In the genomic region with DNA sequence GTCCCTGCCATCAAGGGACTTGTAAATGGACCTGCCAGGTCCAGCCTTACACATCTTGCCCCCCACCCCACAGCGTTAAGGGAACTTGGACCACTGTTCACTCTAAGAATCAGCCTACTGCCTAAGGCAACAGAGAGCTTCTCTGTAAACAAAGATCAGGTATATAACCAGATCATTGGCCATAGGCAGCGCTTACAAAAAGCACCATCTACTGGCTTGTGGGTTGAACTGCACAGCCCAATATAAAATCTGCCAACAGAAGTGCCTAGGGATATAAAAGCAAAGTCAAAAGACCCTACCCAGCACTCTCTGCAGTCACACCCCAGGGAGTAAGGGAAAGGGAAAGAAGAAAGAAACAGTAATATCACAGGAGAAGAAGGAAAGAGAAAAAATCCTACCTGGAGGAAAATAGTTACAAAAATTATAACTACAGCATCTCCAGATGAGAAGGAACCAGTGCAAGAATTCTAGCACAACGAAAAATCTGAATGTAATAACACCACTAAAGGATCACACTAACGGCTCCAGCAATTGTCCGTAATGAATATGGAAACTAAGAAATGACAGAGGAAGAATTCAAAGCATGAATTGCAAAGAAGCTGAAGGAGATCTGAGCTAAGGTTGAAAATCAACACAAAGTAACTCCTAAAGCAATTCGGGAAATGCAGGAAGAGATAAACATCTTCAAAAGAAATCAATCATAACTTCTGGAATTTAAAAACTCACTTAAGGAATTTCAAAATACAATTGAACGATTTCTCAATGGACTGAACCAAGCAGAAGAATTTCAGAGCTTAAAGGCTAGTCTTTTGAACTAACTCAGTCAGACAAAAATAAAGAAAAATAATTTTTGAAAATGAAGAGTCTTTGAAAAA, we compare ENCODE assay signal across 8 cellular contexts.
DNase-seq lines count a peak whose midpoint lies in the region; ATAC-seq and TF ChIP-seq lines count a peak whose summit lies in the region.

No MANE protein-coding gene starts in this region.

- H3K27me3 ChIP-seq in stomach = no peaks in the 10 kb centered on the region

- peaks cover 12% of the 10 kb centered on the region for H3K4me1 Mint-ChIP-seq in T-helper 17 cell
- H3K4me1 Mint-ChIP-seq in central memory CD8-positive, alpha-beta T cell = peaks cover 5% of the 10 kb centered on the region

- DNase-seq in DMS153 (lab: John Stamatoyannopoulos, UW) (peak; percentile 28), NB4 (ENCODE audit: low read depth) (peak; percentile 55), T-helper 17 cell (no peak), left lobe of liver (ENCODE audit: low spot score) (no peak), stomach (no peak), NCI-H2107 treated with DMSO at 0.1 percent for 48 hours (lab: John Stamatoyannopoulos, UW; ENCODE audit: unreplicated experiment) (no peak)
- peak in 1 of 2 donors; percentile 12 for DNase-seq in central memory CD8-positive, alpha-beta T cell (ENCODE audit: low spot score in 2 of 2)

- H3K27ac Mint-ChIP-seq in T-helper 17 cell = no peak overlapping the region
- no peak overlapping the region for H3K27ac Mint-ChIP-seq in central memory CD8-positive, alpha-beta T cell (ENCODE audit: low read depth)

- TF ChIP-seq CTCF in NB4 (IDR thresholded peaks at IDR 0.05; ENCODE audit: low read depth, low read length) (peak; percentile 81), stomach (IDR thresholded peaks at IDR 0.05) (peak in 4 of 7 experiments; percentile 49 to 59 (median 56))

- no peak overlapping the region for H3K4me3 ChIP-seq in NB4 (ENCODE audit: low read depth, low read length)
- no peak overlapping the region for H3K4me3 ChIP-seq in stomach

- H3K9me3 Mint-ChIP-seq in central memory CD8-positive, alpha-beta T cell = peaks cover 5% of the 10 kb centered on the region

- ATAC-seq in GM21529 (IDR thresholded peaks at IDR 0.05; ENCODE audit: unreplicated experiment) (peak; percentile 68), T-helper 17 cell (peak; percentile 75), left lobe of liver (peak; percentile 99)
- ATAC-seq in central memory CD8-positive, alpha-beta T cell (replicated peaks; ENCODE audit: extremely low read depth, poor library complexity, severe bottlenecking) = peak; percentile 36

- H3K27ac ChIP-seq in stomach = no peak overlapping the region

- TF ChIP-seq EP300 in stomach (IDR thresholded peaks at IDR 0.05) = no peak

- TF ChIP-seq POLR2A in NB4 (IDR thresholded peaks at IDR 0.05; ENCODE audit: extremely low read depth, insufficient read length) = no peak
- no peak for TF ChIP-seq POLR2A in stomach (IDR thresholded peaks at IDR 0.05)

- H3K4me3 Mint-ChIP-seq in T-helper 17 cell = no peak overlapping the region
- no peak overlapping the region for H3K4me3 Mint-ChIP-seq in central memory CD8-positive, alpha-beta T cell

- H3K36me3 Mint-ChIP-seq in T-helper 17 cell (ENCODE audit: low read depth) = peaks cover 6% of the 10 kb centered on the region
- H3K36me3 Mint-ChIP-seq in central memory CD8-positive, alpha-beta T cell (ENCODE audit: insufficient read depth) = no peaks in the 10 kb centered on the region

- no peaks in the 10 kb centered on the region for H3K4me1 ChIP-seq in stomach

- 47 to 55% (median 50%) methylated on average over 7 of the region's 7 CpGs for WGBS in stomach, 5 donors

- peaks cover 52% of the 10 kb centered on the region for H3K27me3 Mint-ChIP-seq in T-helper 17 cell
- peaks cover 78% of the 10 kb centered on the region for H3K27me3 Mint-ChIP-seq in central memory CD8-positive, alpha-beta T cell

- H3K36me3 ChIP-seq in stomach = no peaks in the 10 kb centered on the region

- intact Hi-C loops in stomach (cut with DNase I; ENCODE audit: low total_unique reads) = no loop called here

- H3K9me3 ChIP-seq in T-helper 17 cell (ENCODE audit: control insufficient read depth, low read length, poor library complexity, severe bottlenecking) = no peaks in the 10 kb centered on the region
- no peaks in the 10 kb centered on the region for H3K9me3 ChIP-seq in stomach

Comparison
In these comparisons a context has a peak if more than half of its experiments do, and no peak if none do; other contexts are left out.
1. DNase-seq: peak in DMS153 (single experiment) and NB4 (single experiment); none in T-helper 17 cell (0 of 3), left lobe of liver (single experiment), stomach (single experiment) and NCI-H2107 treated with DMSO at 0.1 percent for 48 hours (single experiment).
2. ATAC-seq: peak in every context shown above with its lines; median percentile 99 in left lobe of liver; 75 in T-helper 17 cell; 68 in GM21529; 36 in central memory CD8-positive, alpha-beta T cell.